Comparison of ENCODE assay signal across 2 cellular contexts in the genomic region with DNA sequence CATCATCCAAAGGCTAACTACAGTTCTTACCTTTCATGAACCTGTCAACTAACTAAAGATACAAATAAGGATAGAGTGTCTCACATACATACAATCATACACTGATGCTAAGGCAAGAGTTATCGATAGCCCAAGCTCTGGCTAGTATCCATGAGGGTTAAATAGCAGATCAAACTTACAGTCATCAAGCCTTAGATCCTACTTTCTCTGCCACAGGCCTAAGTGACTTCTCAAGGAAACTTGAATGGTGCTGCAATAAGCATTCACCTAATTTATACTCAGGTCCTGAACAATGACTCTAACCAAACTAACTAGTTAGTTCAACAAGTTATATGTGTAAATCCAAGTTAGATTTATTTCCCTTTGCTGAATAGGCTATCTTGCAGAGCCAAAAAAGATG.
A peak's percentile ranks its signal among the peaks of the same experiment; 100 is the strongest.
TF ChIP-seq lines count a peak whose summit lies in the region.

No MANE protein-coding gene starts in this region.

TF ChIP-seq in A549, 52 proteins besides CTCF, POLR2A, EP300 and RAD21 (continued from another document):
- TF ChIP-seq, protein P1, sequence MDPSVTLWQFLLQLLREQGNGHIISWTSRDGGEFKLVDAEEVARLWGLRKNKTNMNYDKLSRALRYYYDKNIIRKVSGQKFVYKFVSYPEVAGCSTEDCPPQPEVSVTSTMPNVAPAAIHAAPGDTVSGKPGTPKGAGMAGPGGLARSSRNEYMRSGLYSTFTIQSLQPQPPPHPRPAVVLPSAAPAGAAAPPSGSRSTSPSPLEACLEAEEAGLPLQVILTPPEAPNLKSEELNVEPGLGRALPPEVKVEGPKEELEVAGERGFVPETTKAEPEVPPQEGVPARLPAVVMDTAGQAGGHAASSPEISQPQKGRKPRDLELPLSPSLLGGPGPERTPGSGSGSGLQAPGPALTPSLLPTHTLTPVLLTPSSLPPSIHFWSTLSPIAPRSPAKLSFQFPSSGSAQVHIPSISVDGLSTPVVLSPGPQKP (IDR thresholded peaks at IDR 0.05; ENCODE audit: low read depth, low read length) = no peak
- TF ChIP-seq CHD4 (IDR thresholded peaks at IDR 0.05; ENCODE audit: borderline replicate concordance) = no peak
- TF ChIP-seq, protein P2, sequence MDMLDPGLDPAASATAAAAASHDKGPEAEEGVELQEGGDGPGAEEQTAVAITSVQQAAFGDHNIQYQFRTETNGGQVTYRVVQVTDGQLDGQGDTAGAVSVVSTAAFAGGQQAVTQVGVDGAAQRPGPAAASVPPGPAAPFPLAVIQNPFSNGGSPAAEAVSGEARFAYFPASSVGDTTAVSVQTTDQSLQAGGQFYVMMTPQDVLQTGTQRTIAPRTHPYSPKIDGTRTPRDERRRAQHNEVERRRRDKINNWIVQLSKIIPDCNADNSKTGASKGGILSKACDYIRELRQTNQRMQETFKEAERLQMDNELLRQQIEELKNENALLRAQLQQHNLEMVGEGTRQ (IDR thresholded peaks at IDR 0.05) = no peak
- TF ChIP-seq MYC (IDR thresholded peaks at IDR 0.05; ENCODE audit: borderline replicate concordance, low read length) = no peak
- no peak for TF ChIP-seq GATA3 (IDR thresholded peaks at IDR 0.05; ENCODE audit: borderline replicate concordance)
- TF ChIP-seq, protein P3, sequence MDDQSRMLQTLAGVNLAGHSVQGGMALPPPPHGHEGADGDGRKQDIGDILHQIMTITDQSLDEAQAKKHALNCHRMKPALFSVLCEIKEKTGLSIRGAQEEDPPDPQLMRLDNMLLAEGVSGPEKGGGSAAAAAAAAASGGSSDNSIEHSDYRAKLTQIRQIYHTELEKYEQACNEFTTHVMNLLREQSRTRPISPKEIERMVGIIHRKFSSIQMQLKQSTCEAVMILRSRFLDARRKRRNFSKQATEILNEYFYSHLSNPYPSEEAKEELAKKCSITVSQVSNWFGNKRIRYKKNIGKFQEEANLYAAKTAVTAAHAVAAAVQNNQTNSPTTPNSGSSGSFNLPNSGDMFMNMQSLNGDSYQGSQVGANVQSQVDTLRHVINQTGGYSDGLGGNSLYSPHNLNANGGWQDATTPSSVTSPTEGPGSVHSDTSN (IDR thresholded peaks at IDR 0.05) = no peak
- TF ChIP-seq ZSCAN20 (CRISPR knock-in tag; IDR thresholded peaks at IDR 0.05) = no peak
- TF ChIP-seq, protein P4, sequence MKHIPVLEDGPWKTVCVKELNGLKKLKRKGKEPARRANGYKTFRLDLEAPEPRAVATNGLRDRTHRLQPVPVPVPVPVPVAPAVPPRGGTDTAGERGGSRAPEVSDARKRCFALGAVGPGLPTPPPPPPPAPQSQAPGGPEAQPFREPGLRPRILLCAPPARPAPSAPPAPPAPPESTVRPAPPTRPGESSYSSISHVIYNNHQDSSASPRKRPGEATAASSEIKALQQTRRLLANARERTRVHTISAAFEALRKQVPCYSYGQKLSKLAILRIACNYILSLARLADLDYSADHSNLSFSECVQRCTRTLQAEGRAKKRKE (CRISPR knock-in tag; IDR thresholded peaks at IDR 0.05; ENCODE audit: low read depth) = no peak
- TF ChIP-seq ZFP36 (IDR thresholded peaks at IDR 0.05; ENCODE audit: borderline replicate concordance, partially characterized antibody) = no peak
- no peak for TF ChIP-seq HOXB13 (CRISPR knock-in tag; IDR thresholded peaks at IDR 0.05; ENCODE audit: low read depth)
- TF ChIP-seq PHF8 (IDR thresholded peaks at IDR 0.05; ENCODE audit: borderline replicate concordance, low read depth) = no peak
- no peak for TF ChIP-seq SREBF2 (IDR thresholded peaks at IDR 0.05)
- TF ChIP-seq, protein P5, sequence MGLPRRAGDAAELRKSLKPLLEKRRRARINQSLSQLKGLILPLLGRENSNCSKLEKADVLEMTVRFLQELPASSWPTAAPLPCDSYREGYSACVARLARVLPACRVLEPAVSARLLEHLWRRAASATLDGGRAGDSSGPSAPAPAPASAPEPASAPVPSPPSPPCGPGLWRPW (IDR thresholded peaks at IDR 0.05) = no peak

TF ChIP-seq in K562, 482 proteins besides CTCF, POLR2A, EP300 and RAD21 (continued from another document):
- TF ChIP-seq CHAMP1 (IDR thresholded peaks at IDR 0.05) = 0 out of 2 replicates have a peak, but pooled peaks have one; percentile 1
- TF ChIP-seq, protein P6, sequence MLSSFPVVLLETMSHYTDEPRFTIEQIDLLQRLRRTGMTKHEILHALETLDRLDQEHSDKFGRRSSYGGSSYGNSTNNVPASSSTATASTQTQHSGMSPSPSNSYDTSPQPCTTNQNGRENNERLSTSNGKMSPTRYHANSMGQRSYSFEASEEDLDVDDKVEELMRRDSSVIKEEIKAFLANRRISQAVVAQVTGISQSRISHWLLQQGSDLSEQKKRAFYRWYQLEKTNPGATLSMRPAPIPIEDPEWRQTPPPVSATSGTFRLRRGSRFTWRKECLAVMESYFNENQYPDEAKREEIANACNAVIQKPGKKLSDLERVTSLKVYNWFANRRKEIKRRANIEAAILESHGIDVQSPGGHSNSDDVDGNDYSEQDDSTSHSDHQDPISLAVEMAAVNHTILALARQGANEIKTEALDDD (IDR thresholded peaks at IDR 0.05) = peak; percentile 96
